34 cellular contexts compared by ENCODE assay signal in genomic region chrX:40503094-40503493, GRCh38.
"Had no signal": no experiment of that assay in that cellular context is flagged by ENCODE, and none has a peak within 500 bp of the region (broad histone marks: within the 10 kb centered on the region; RNA-seq: fewer than 3 reads in every experiment).

No MANE protein-coding gene starts in this region.

- H3K9me3 ChIP-seq: adrenal gland had no signal

- H3K9me3 Mint-ChIP-seq: activated B cell treated with CpG ODN at 0.5 μM for 24 hours; activated CD4-positive, alpha-beta memory T cell treated with anti-CD3 and anti-CD28 coated beads for 36 hours; activated CD4-positive, alpha-beta T cell treated with anti-CD3 and anti-CD28 coated beads, Interleukin-2, amount 10 ng/mL, durations not matched to agents 24 days and 14 days; activated CD8-positive, alpha-beta T cell treated with anti-CD3 and anti-CD28 coated beads for 36 hours; activated naive CD4-positive, alpha-beta T cell treated with anti-CD3 and anti-CD28 coated beads for 36 hours; activated naive CD4-positive, alpha-beta T cell treated with anti-CD3 and anti-CD28 coated beads, Interleukin-2, amount 50 U/mL, for 72 hours; activated naive CD8-positive, alpha-beta T cell treated with anti-CD3 and anti-CD28 coated beads for 36 hours; activated T-cell treated with anti-CD3 and anti-CD28 coated beads, Interleukin-2, amount 50 U/mL, for 4 hours; activated T-cell treated with anti-CD3 and anti-CD28 coated beads, Interleukin-2, amount 50 U/mL, for 72 hours; activated T-helper 1 cell treated with anti-CD3 and anti-CD28 coated beads, Interleukin-12 subunit alpha, Interleukin-12 subunit beta, Interleukin-2, Interleukin-4 antibody, amounts not matched to agents 30 ng/mL and 10 ng/mL and 1 ng/mL, durations not matched to agents 14 hours and 24 hours and 36 hours; activated T-helper 17 cell treated with anti-CD3 and anti-CD28 coated beads, Interleukin-2, amount 50 U/mL, for 72 hours; T-helper 1 cell treated with Interleukin-12 subunit alpha and Interleukin-12 subunit beta and Interleukin-4 antibody, amounts not matched to agents 30 μg/mL and 1 μg/mL, for 36 hours; T-helper 2 cell treated with Interferon-gamma antibody and Interleukin-4, amounts not matched to agents 5 μg/mL and 100 μg/mL, for 36 hours had no signal

- H3K4me1 Mint-ChIP-seq: activated B cell treated with CpG ODN at 0.5 μM for 24 hours; activated CD4-positive, alpha-beta T cell treated with anti-CD3 and anti-CD28 coated beads, Interleukin-2, amount 10 ng/mL, durations not matched to agents 24 days and 14 days; activated naive CD8-positive, alpha-beta T cell treated with anti-CD3 and anti-CD28 coated beads for 36 hours; activated T-helper 17 cell treated with anti-CD3 and anti-CD28 coated beads, Interleukin-2, amount 50 U/mL, for 72 hours; brain had no signal

- H3K4me3 ChIP-seq: adrenal gland had no signal

- H3K27me3 Mint-ChIP-seq: activated B cell treated with CpG ODN at 0.5 μM for 24 hours; activated CD4-positive, alpha-beta memory T cell treated with anti-CD3 and anti-CD28 coated beads for 36 hours; activated CD4-positive, alpha-beta T cell treated with anti-CD3 and anti-CD28 coated beads, Interleukin-2, amount 10 ng/mL, durations not matched to agents 24 days and 14 days; activated CD8-positive, alpha-beta T cell treated with anti-CD3 and anti-CD28 coated beads for 36 hours; activated naive CD8-positive, alpha-beta T cell treated with anti-CD3 and anti-CD28 coated beads for 36 hours; activated T-helper 17 cell treated with anti-CD3 and anti-CD28 coated beads, Interleukin-2, amount 50 U/mL, for 72 hours had no signal

- H3K36me3 ChIP-seq: adrenal gland had no signal

- FAIRE-seq: TTC549 had no signal

- ATAC-seq: activated CD8-positive, alpha-beta T cell treated with anti-CD3 and anti-CD28 coated beads for 36 hours; activated naive CD4-positive, alpha-beta T cell treated with anti-CD3 and anti-CD28 coated beads, Interleukin-2, amount 50 U/mL, for 72 hours; activated T-cell treated with anti-CD3 and anti-CD28 coated beads, Interleukin-2, amount 50 U/mL, for 4 hours; activated T-cell treated with anti-CD3 and anti-CD28 coated beads, Interleukin-2, amount 50 U/mL, for 72 hours; activated T-helper 17 cell treated with anti-CD3 and anti-CD28 coated beads, Interleukin-2, amount 50 U/mL, for 72 hours had no signal

- H3K27ac Mint-ChIP-seq: activated B cell treated with CpG ODN at 0.5 μM for 24 hours; activated CD4-positive, alpha-beta memory T cell treated with anti-CD3 and anti-CD28 coated beads for 36 hours; activated CD4-positive, alpha-beta T cell treated with anti-CD3 and anti-CD28 coated beads, Interleukin-2, amount 10 ng/mL, durations not matched to agents 24 days and 14 days; activated CD8-positive, alpha-beta T cell treated with anti-CD3 and anti-CD28 coated beads for 36 hours; activated naive CD4-positive, alpha-beta T cell treated with anti-CD3 and anti-CD28 coated beads for 36 hours; activated naive CD4-positive, alpha-beta T cell treated with anti-CD3 and anti-CD28 coated beads, Interleukin-2, amount 50 U/mL, for 72 hours; activated naive CD8-positive, alpha-beta T cell treated with anti-CD3 and anti-CD28 coated beads for 36 hours; activated T-cell treated with anti-CD3 and anti-CD28 coated beads, Interleukin-2, amount 50 U/mL, for 72 hours; activated T-helper 1 cell treated with anti-CD3 and anti-CD28 coated beads, Interleukin-12 subunit alpha, Interleukin-12 subunit beta, Interleukin-2, Interleukin-4 antibody, amounts not matched to agents 30 ng/mL and 10 ng/mL and 1 ng/mL, durations not matched to agents 14 hours and 24 hours and 36 hours; activated T-helper 17 cell treated with anti-CD3 and anti-CD28 coated beads, Interleukin-2, amount 50 U/mL, for 72 hours; brain; T-helper 1 cell treated with Interleukin-12 subunit alpha and Interleukin-12 subunit beta and Interleukin-4 antibody, amounts not matched to agents 30 μg/mL and 1 μg/mL, for 36 hours; T-helper 2 cell treated with Interferon-gamma antibody and Interleukin-4, amounts not matched to agents 5 μg/mL and 100 μg/mL, for 36 hours had no signal

- H3K36me3 Mint-ChIP-seq: activated CD4-positive, alpha-beta memory T cell treated with anti-CD3 and anti-CD28 coated beads for 36 hours; activated naive CD4-positive, alpha-beta T cell treated with anti-CD3 and anti-CD28 coated beads, Interleukin-2, amount 50 U/mL, for 72 hours; activated naive CD8-positive, alpha-beta T cell treated with anti-CD3 and anti-CD28 coated beads for 36 hours; brain had no signal

- DNase-seq: activated B cell treated with CpG ODN at 0.5 μM for 24 hours; activated CD4-positive, alpha-beta memory T cell treated with anti-CD3 and anti-CD28 coated beads for 36 hours; activated CD4-positive, alpha-beta T cell treated with anti-CD3 and anti-CD28 coated beads for 4 hours; activated CD4-positive, alpha-beta T cell treated with anti-CD3 and anti-CD28 coated beads, Interleukin-2, amount 10 ng/mL, durations not matched to agents 24 days and 14 days; activated CD4-positive, alpha-beta T cell treated with anti-CD3 and anti-CD28 coated beads, Interleukin-2, amount 50 U/mL, for 1 hour; activated CD4-positive, alpha-beta T cell treated with anti-CD3 and anti-CD28 coated beads, Interleukin-2, amount 50 U/mL, for 4 hours; activated CD4-positive, CD25-positive, alpha-beta regulatory T cell treated with anti-CD3 and anti-CD28 coated beads, Interleukin-2, amount 50 U/mL, for 72 hours; activated CD8-positive, alpha-beta memory T cell treated with anti-CD3 and anti-CD28 coated beads, Interleukin-2, amount 50 U/mL, for 4 hours; activated CD8-positive, alpha-beta T cell treated with anti-CD3 and anti-CD28 coated beads for 36 hours; activated effector memory CD4-positive, alpha-beta T cell treated with anti-CD3 and anti-CD28 coated beads, Interleukin-2, amount 50 U/mL, for 16 hours; activated gamma-delta T cell treated with Interleukin-2 at 50 U/mL for 16 hours; activated naive CD4-positive, alpha-beta T cell; activated naive CD4-positive, alpha-beta T cell treated with anti-CD3 and anti-CD28 coated beads for 36 hours; activated naive CD4-positive, alpha-beta T cell treated with anti-CD3 and anti-CD28 coated beads, Interleukin-2, amount 50 U/mL, for 16 hours; activated naive CD8-positive, alpha-beta T cell treated with anti-CD3 and anti-CD28 coated beads for 36 hours; activated T-cell treated with anti-CD3 and anti-CD28 coated beads for 4 hours; activated T-cell treated with anti-CD3 and anti-CD28 coated beads, Interleukin-2, amount 50 U/mL, for 1 hour; activated T-cell treated with anti-CD3 and anti-CD28 coated beads, Interleukin-2, amount 50 U/mL, for 4 hours; activated T-cell treated with anti-CD3 and anti-CD28 coated beads, Interleukin-2, amount 50 U/mL, for 72 hours; adrenal gland; amniotic stem cell; aorta; central memory CD4-positive, alpha-beta T cell; T-helper 1 cell; T-helper 2 cell; T-helper 9 cell had no signal

- H3K4me3 Mint-ChIP-seq: activated B cell treated with CpG ODN at 0.5 μM for 24 hours; activated CD4-positive, alpha-beta memory T cell treated with anti-CD3 and anti-CD28 coated beads for 36 hours; activated CD4-positive, alpha-beta T cell treated with anti-CD3 and anti-CD28 coated beads, Interleukin-2, amount 10 ng/mL, durations not matched to agents 24 days and 14 days; activated CD8-positive, alpha-beta T cell treated with anti-CD3 and anti-CD28 coated beads for 36 hours; activated naive CD4-positive, alpha-beta T cell treated with anti-CD3 and anti-CD28 coated beads for 36 hours; activated naive CD8-positive, alpha-beta T cell treated with anti-CD3 and anti-CD28 coated beads for 36 hours; activated T-cell treated with anti-CD3 and anti-CD28 coated beads, Interleukin-2, amount 50 U/mL, for 4 hours; activated T-cell treated with anti-CD3 and anti-CD28 coated beads, Interleukin-2, amount 50 U/mL, for 72 hours; activated T-helper 1 cell treated with anti-CD3 and anti-CD28 coated beads, Interleukin-12 subunit alpha, Interleukin-12 subunit beta, Interleukin-2, Interleukin-4 antibody, amounts not matched to agents 30 ng/mL and 10 ng/mL and 1 ng/mL, durations not matched to agents 14 hours and 24 hours and 36 hours; activated T-helper 17 cell treated with anti-CD3 and anti-CD28 coated beads, Interleukin-2, amount 50 U/mL, for 72 hours; brain; T-helper 1 cell treated with Interleukin-12 subunit alpha and Interleukin-12 subunit beta and Interleukin-4 antibody, amounts not matched to agents 30 μg/mL and 1 μg/mL, for 36 hours; T-helper 2 cell treated with Interferon-gamma antibody and Interleukin-4, amounts not matched to agents 5 μg/mL and 100 μg/mL, for 36 hours had no signal

- H3K4me1 ChIP-seq: adrenal gland had no signal

- H3K27ac ChIP-seq: adrenal gland, VCaP had no signal
